In the genomic region with DNA sequence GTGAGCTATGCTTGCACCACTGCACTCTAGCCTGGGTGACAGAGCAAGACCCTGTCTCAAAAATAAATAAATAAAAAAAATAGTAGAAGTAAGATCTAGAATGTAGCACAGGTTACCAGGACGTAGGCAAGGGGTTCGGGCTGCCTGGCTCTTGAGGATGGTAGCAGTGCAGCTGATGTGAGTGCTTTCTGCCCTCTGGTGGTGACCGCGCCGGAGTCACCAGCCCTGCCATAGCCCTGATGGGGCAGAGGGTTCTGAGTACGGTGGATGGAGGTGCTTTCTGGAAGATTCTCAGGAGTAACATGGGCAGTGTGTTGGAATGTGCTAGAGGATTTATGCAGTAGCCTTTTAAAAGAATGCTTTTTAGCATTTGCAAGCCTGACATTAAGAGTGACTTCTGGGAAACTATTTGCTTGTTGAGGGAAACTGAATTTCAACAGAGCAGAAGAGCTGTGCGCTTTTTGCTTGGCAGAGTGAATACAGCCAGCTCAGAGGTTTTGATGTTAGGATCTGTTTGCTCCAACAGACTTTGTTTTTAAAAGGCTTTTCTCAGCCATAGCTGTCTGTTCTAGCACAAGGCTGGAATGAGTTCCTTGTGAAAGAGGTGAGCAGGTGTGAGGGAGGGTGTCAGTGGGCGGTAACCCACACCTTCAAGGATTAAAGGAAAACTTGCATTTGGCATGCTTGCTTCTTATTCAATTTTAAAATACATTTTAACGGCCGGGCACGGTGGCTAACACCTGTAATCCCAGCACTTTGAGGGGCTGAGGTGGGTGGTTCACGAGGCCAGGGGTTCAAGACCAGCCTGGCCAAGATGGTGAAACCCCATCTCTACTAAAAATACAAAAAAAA, we compare ENCODE assay signal across 8 cellular contexts.
DNase-seq lines count a peak whose midpoint lies in the region; ATAC-seq and TF ChIP-seq lines count a peak whose summit lies in the region.

No MANE protein-coding gene starts in this region.

- H3K9ac ChIP-seq in neuronal stem cell (ENCODE audit: low read depth, low read length, poor library complexity) = no peak overlapping the region

- H3K4me3 ChIP-seq in HEK293 (ENCODE audit: low read depth, low read length) = no peak overlapping the region
- H3K4me3 ChIP-seq in Peyer's patch = no peak overlapping the region
- no peak overlapping the region for H3K4me3 ChIP-seq in neuronal stem cell (ENCODE audit: low read length in 2 of 2)
- H3K4me3 ChIP-seq in thoracic aorta = no peak overlapping the region

- no peak overlapping the region for H2AFZ ChIP-seq in neuronal stem cell (ENCODE audit: low read length)

- CTCF ChIA-PET in HEK293 (lab: Yijun Ruan, JAX) = interaction anchor here (0.6 to 3.4 kb wide), 31 partner anchors 9 to 390 kb away, joined by 3 to 25 read pairs (median 4); no protein-coding TSS in a partner anchor

- H4K8ac ChIP-seq in neuronal stem cell (ENCODE audit: low read depth, low read length) = no peak overlapping the region

- H3K4me2 ChIP-seq in neuronal stem cell (ENCODE audit: insufficient read depth, low read length, poor library complexity, severe bottlenecking) = no peak overlapping the region

- TF ChIP-seq POLR2A in Peyer's patch (IDR thresholded peaks at IDR 0.05) = peak in 1 of 2 donors; percentile 3

- H3K36me3 ChIP-seq in HEK293 (ENCODE audit: control insufficient read depth in 2 of 2, insufficient read depth in 1 of 2, low read length in 2 of 2) (peaks cover 3 to 89% of the 10 kb centered on the region in 2 experiments; a peak in 1 of 3 replicates), Peyer's patch (peaks cover 0 to 65% (median 3%) of the 10 kb centered on the region in 3 donors), neuronal stem cell (replicated peaks in 1 of 2; ENCODE audit: control insufficient read depth in 2 of 2, insufficient read depth in 2 of 2, low read length in 2 of 2) (peaks cover 38 to 84% of the 10 kb centered on the region in 2 donors), thoracic aorta (peaks cover 46% of the 10 kb centered on the region)

- no peak overlapping the region for H2BK120ac ChIP-seq in neuronal stem cell (ENCODE audit: low read depth, low read length)

- peak overlapping the region; percentile 71 for H3K27ac Mint-ChIP-seq in activated T-helper 1 cell treated with anti-CD3 and anti-CD28 coated beads, Interleukin-12 subunit alpha, Interleukin-12 subunit beta, Interleukin-2, Interleukin-4 antibody, amounts not matched to agents 30 ng/mL and 10 ng/mL and 1 ng/mL, durations not matched to agents 14 hours and 24 hours and 36 hours

- POLR2A ChIA-PET in HEK293 (lab: Yijun Ruan, JAX) = interaction anchor here (1.3 kb wide), 1 partner anchor 62 kb away, joined by 3 read pairs; no protein-coding TSS in a partner anchor

- H3K4me3 Mint-ChIP-seq in activated T-helper 1 cell treated with anti-CD3 and anti-CD28 coated beads, Interleukin-12 subunit alpha, Interleukin-12 subunit beta, Interleukin-2, Interleukin-4 antibody, amounts not matched to agents 30 ng/mL and 10 ng/mL and 1 ng/mL, durations not matched to agents 14 hours and 24 hours and 36 hours = no peak overlapping the region

- no peak overlapping the region for H4K91ac ChIP-seq in neuronal stem cell (ENCODE audit: low read depth, low read length, poor library complexity)

- H3K9me3 Mint-ChIP-seq in activated T-helper 1 cell treated with anti-CD3 and anti-CD28 coated beads, Interleukin-12 subunit alpha, Interleukin-12 subunit beta, Interleukin-2, Interleukin-4 antibody, amounts not matched to agents 30 ng/mL and 10 ng/mL and 1 ng/mL, durations not matched to agents 14 hours and 24 hours and 36 hours = no peaks in the 10 kb centered on the region

- no CpG with 5 or more reads among the region's 12 CpGs for WGBS in neuronal stem cell (ENCODE audit: extremely low coverage in 2 of 2, insufficient read length in 2 of 2, insufficient replicate concordance in 1 of 2), 2 donors

- H3K4ac ChIP-seq in neuronal stem cell (ENCODE audit: low read length) = no peak overlapping the region

- H3K27me3 ChIP-seq in Peyer's patch = no peaks in the 10 kb centered on the region
- no peaks in the 10 kb centered on the region for H3K27me3 ChIP-seq in neuronal stem cell (ENCODE audit: control insufficient read depth in 3 of 3, insufficient read depth in 3 of 3, low read depth in 1 of 3, low read length in 3 of 3)
- no peaks in the 10 kb centered on the region for H3K27me3 ChIP-seq in thoracic aorta (replicated peaks; ENCODE audit: insufficient read depth)

- H3K4me1 ChIP-seq in HEK293 (ENCODE audit: control insufficient read depth, insufficient read depth, low read length) (no peaks in the 10 kb centered on the region), Peyer's patch (peaks cover 0 to 9% (median 0%) of the 10 kb centered on the region in 4 donors), neuronal stem cell (ENCODE audit: control insufficient read depth in 2 of 2, insufficient read depth in 1 of 2, low read depth in 1 of 2, low read length in 2 of 2) (peaks cover 0 to 8% of the 10 kb centered on the region in 2 donors), thoracic aorta (ENCODE audit: control insufficient read depth in 1 of 2, low read depth in 2 of 2) (peaks cover 16 to 27% of the 10 kb centered on the region in 2 donors)

- H3K9me3 ChIP-seq in HEK293 (ENCODE audit: control insufficient read depth, insufficient read depth, low read depth, low read length) (no peaks in the 10 kb centered on the region), Peyer's patch (no peaks in the 10 kb centered on the region), neuronal stem cell (replicated peaks in 1 of 2; ENCODE audit: control insufficient read depth in 2 of 2, insufficient read depth in 1 of 2, low read depth in 1 of 2, low read length in 2 of 2) (no peaks in the 10 kb centered on the region), thoracic aorta (no peaks in the 10 kb centered on the region)

- DNase-seq in Peyer's patch = peak; percentile 70 to 88 (median 78)
- DNase-seq in activated T-helper 1 cell treated with anti-CD3 and anti-CD28 coated beads, Interleukin-12 subunit alpha, Interleukin-12 subunit beta, Interleukin-2, Interleukin-4 antibody, amounts not matched to agents 30 ng/mL and 10 ng/mL and 1 ng/mL, durations not matched to agents 14 hours and 24 hours and 36 hours (ENCODE audit: low spot score) = peak; percentile 37
- DNase-seq in fibroblast of peridontal ligament (ENCODE audit: extremely low read depth) = peak; percentile 61
- DNase-seq in neuronal stem cell (ENCODE audit: low spot score) = peak; percentile 24
- no peak for DNase-seq in thoracic aorta (ENCODE audit: low spot score)

- H2BK5ac ChIP-seq in neuronal stem cell (ENCODE audit: low read length) = no peak overlapping the region

- TF ChIP-seq CTCF in C4-2B (conservative IDR thresholded peaks at IDR 0.05) (peak; percentile 80), HEK293 (tag by site-specific recombination; IDR thresholded peaks at IDR 0.05) (peak; percentile 79), Peyer's patch (IDR thresholded peaks at IDR 0.05) (peak; percentile 38 to 69 (median 64)), thoracic aorta (IDR thresholded peaks at IDR 0.05) (peak; percentile 65)

- ATAC-seq in thoracic aorta (ENCODE audit: insufficient number of reproducible peaks, low FRiP score, low read depth) (no peak), GM19035 (IDR thresholded peaks at IDR 0.05; ENCODE audit: unreplicated experiment) (no peak)

- intact Hi-C loops in activated T-helper 1 cell treated with anti-CD3 and anti-CD28 coated beads, Interleukin-12 subunit alpha, Interleukin-12 subunit beta, Interleukin-2, Interleukin-4 antibody, amounts not matched to agents 30 ng/mL and 10 ng/mL and 1 ng/mL, durations not matched to agents 14 hours and 24 hours and 36 hours (cut with micrococcal nuclease) = loop anchor here (1.0 kb wide), 3 partner anchors 66 to 390 kb away; partner anchors contain the start of gene PTPN1

- peaks cover 28% of the 10 kb centered on the region for H3K4me1 Mint-ChIP-seq in activated T-helper 1 cell treated with anti-CD3 and anti-CD28 coated beads, Interleukin-12 subunit alpha, Interleukin-12 subunit beta, Interleukin-2, Interleukin-4 antibody, amounts not matched to agents 30 ng/mL and 10 ng/mL and 1 ng/mL, durations not matched to agents 14 hours and 24 hours and 36 hours (ENCODE audit: low read depth)

- H2BK12ac ChIP-seq in neuronal stem cell (ENCODE audit: low read length) = no peak overlapping the region

- H3K23ac ChIP-seq in neuronal stem cell (ENCODE audit: low read depth, low read length, poor library complexity) = no peak overlapping the region

- H3K79me1 ChIP-seq in neuronal stem cell (ENCODE audit: low read depth, low read length) = no peaks in the 10 kb centered on the region

- no peak overlapping the region for H2AK5ac ChIP-seq in neuronal stem cell (ENCODE audit: low read depth, low read length)

- no peak overlapping the region for H3K18ac ChIP-seq in neuronal stem cell (ENCODE audit: low read length)

- H3K27ac ChIP-seq in C4-2B = no peak overlapping the region
- H3K27ac ChIP-seq in HEK293 (ENCODE audit: extremely low read depth, low read depth, low read length) = no peak overlapping the region
- no peak overlapping the region for H3K27ac ChIP-seq in Peyer's patch
- no peak overlapping the region for H3K27ac ChIP-seq in neuronal stem cell (replicated peaks; ENCODE audit: low read length)
- H3K27ac ChIP-seq in thoracic aorta = no peak overlapping the region

- H3K36me3 Mint-ChIP-seq in activated T-helper 1 cell treated with anti-CD3 and anti-CD28 coated beads, Interleukin-12 subunit alpha, Interleukin-12 subunit beta, Interleukin-2, Interleukin-4 antibody, amounts not matched to agents 30 ng/mL and 10 ng/mL and 1 ng/mL, durations not matched to agents 14 hours and 24 hours and 36 hours (ENCODE audit: low read depth) = peaks cover 59% of the 10 kb centered on the region

- no peaks in the 10 kb centered on the region for H3K27me3 Mint-ChIP-seq in activated T-helper 1 cell treated with anti-CD3 and anti-CD28 coated beads, Interleukin-12 subunit alpha, Interleukin-12 subunit beta, Interleukin-2, Interleukin-4 antibody, amounts not matched to agents 30 ng/mL and 10 ng/mL and 1 ng/mL, durations not matched to agents 14 hours and 24 hours and 36 hours (ENCODE audit: insufficient read depth)

- no peak overlapping the region for H2BK15ac ChIP-seq in neuronal stem cell (ENCODE audit: low read length)

- no peak overlapping the region for H3K14ac ChIP-seq in neuronal stem cell (ENCODE audit: low read length)

TF ChIP-seq in HEK293, 187 proteins besides CTCF, POLR2A, EP300 and RAD21:
- no peak for TF ChIP-seq ZNF571 (tag by site-specific recombination; IDR thresholded peaks at IDR 0.05)
- 0 out of 2 replicates have a peak, but pooled peaks have one; percentile 26 for TF ChIP-seq ZNF600 (tag by site-specific recombination; IDR thresholded peaks at IDR 0.05)
- TF ChIP-seq EGR2 (tag by site-specific recombination; IDR thresholded peaks at IDR 0.05; ENCODE audit: low read depth) = 0 out of 2 replicates have a peak, but pooled peaks have one; percentile 15
- no peak for TF ChIP-seq MYNN (tag by site-specific recombination; IDR thresholded peaks at IDR 0.05; ENCODE audit: borderline replicate concordance)
- TF ChIP-seq ZNF654 (tag by site-specific recombination; IDR thresholded peaks at IDR 0.05; ENCODE audit: low read depth) = peak; percentile 61
